ENCODE assay signal across 8 cellular contexts in the genomic region with DNA sequence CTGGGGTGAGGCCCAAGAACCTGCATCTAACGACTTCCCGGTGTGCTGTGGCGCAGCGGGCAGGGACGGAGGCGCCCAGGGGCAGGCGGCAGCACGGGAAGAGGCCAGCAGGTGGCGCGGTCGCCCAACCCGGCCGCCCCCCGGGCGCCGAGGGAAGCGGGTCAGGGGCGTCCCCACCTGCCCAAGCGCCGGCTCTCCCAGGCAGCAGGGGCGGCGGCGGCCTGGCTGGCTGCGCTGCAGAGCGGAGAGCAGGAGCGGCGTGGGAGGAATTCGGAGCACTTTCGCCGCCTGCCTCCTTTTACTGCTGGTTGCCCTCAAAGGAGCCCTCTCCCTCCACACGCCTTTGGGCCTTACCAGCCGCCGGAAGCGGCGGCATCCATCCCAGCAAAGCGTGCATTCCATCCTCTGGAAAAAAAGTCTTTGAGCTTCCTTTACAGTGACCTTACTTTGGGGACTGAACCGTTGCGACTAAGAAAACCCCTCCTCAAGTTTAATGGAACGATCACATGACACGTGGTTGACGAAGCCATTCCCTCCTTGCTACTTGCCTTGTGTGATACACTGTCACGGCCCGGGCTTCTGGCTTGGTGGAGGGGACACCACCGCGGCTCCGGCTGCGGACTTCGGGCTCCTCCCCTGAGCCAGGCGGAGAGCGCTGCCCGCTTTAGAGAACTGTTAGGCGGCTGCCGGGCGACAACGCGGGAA.
A peak's percentile ranks its signal among the peaks of the same experiment; 100 is the strongest.
DNase-seq lines count a peak whose midpoint lies in the region; ATAC-seq and TF ChIP-seq lines count a peak whose summit lies in the region.

No MANE protein-coding gene starts in this region.

- no peak for DNase-seq in BJ (ENCODE audit: low read depth)
- DNase-seq in HS-27A (ENCODE audit: low read depth) = peak; percentile 11
- no peak for DNase-seq in astrocyte of the cerebellum (ENCODE audit: low read depth)
- DNase-seq in NCI-H1105 (lab: John Stamatoyannopoulos, UW) = no peak

- in situ Hi-C loops in astrocyte of the cerebellum (cut with HindIII; ENCODE audit: low sequenced_read_pairs) = no loop called here

- TF ChIP-seq CTCF in BJ (IDR thresholded peaks at IDR 0.05; ENCODE audit: insufficient read depth, low read depth, low read length) = peak; percentile 66
- TF ChIP-seq CTCF in astrocyte of the cerebellum (IDR thresholded peaks at IDR 0.05; ENCODE audit: low read depth, low read length, missing control alignments) = peak; percentile 70

- H3K36me3 Mint-ChIP-seq in T-helper 1 cell treated with Interleukin-12 subunit alpha and Interleukin-12 subunit beta and Interleukin-4 antibody, amounts not matched to agents 30 μg/mL and 1 μg/mL, for 36 hours (ENCODE audit: low read depth) = no peaks in the 10 kb centered on the region

- no peak overlapping the region for H3K27ac ChIP-seq in iPS-18a (ENCODE audit: low read length)
- no peak overlapping the region for H3K27ac ChIP-seq in skeletal muscle tissue (ENCODE audit: low read depth, low read length)

- H3K4me3 ChIP-seq in BJ (ENCODE audit: low read depth, low read length) (peak overlapping the region; percentile 31), astrocyte of the cerebellum (ENCODE audit: low read depth, low read length) (peak overlapping the region; percentile 38), iPS-18a (ENCODE audit: low read length) (peak overlapping the region; percentile 74), skeletal muscle tissue (ENCODE audit: low read length in 3 of 3) (peak overlapping the region; percentile 57 to 72 (median 63))

- H3K36me3 ChIP-seq in BJ (ENCODE audit: control insufficient read depth, insufficient read depth, low read length) (no peaks in the 10 kb centered on the region), iPS-18a (ENCODE audit: control insufficient read depth, low read depth, low read length) (no peaks in the 10 kb centered on the region), skeletal muscle tissue (ENCODE audit: control insufficient read depth in 3 of 3, insufficient read depth in 3 of 3, low read length in 3 of 3) (no peaks in the 10 kb centered on the region)

- no peaks in the 10 kb centered on the region for H3K27me3 Mint-ChIP-seq in T-helper 1 cell treated with Interleukin-12 subunit alpha and Interleukin-12 subunit beta and Interleukin-4 antibody, amounts not matched to agents 30 μg/mL and 1 μg/mL, for 36 hours (ENCODE audit: low read depth)

- H3K9me3 ChIP-seq in iPS-18a (ENCODE audit: control insufficient read depth, low read depth, low read length) (no peaks in the 10 kb centered on the region), skeletal muscle tissue (ENCODE audit: control insufficient read depth in 3 of 3, low read length in 3 of 3) (no peaks in the 10 kb centered on the region)

- peak overlapping the region; percentile 77 for H3K27ac Mint-ChIP-seq in T-helper 1 cell treated with Interleukin-12 subunit alpha and Interleukin-12 subunit beta and Interleukin-4 antibody, amounts not matched to agents 30 μg/mL and 1 μg/mL, for 36 hours

- POLR2A ChIA-PET in BJ (lab: Charles Lee) = no interaction called here

- H3K27me3 ChIP-seq in BJ (ENCODE audit: control insufficient read depth, insufficient read depth, low read length) (no peaks in the 10 kb centered on the region), iPS-18a (ENCODE audit: control insufficient read depth, insufficient read depth, low read length) (peaks cover 53% of the 10 kb centered on the region), skeletal muscle tissue (ENCODE audit: control insufficient read depth in 3 of 3, insufficient read depth in 3 of 3, low read length in 3 of 3) (peaks cover 0 to 9% (median 7%) of the 10 kb centered on the region in 3 donors)

- ATAC-seq in GM19452 (IDR thresholded peaks at IDR 0.05; ENCODE audit: unreplicated experiment) = peak; percentile 71

- CTCF ChIA-PET in BJ (lab: Yijun Ruan, JAX) = interaction anchor here (0.6 to 3.7 kb wide), 17 partner anchors 9 to 643 kb away, joined by 3 to 28 read pairs (median 4); no protein-coding TSS in a partner anchor

- H3K4me1 ChIP-seq in iPS-18a (ENCODE audit: control insufficient read depth, low read depth, low read length) (peaks cover 4% of the 10 kb centered on the region), skeletal muscle tissue (ENCODE audit: control insufficient read depth in 3 of 3, insufficient read depth in 3 of 3, low read length in 3 of 3) (peaks cover 10 to 20% (median 14%) of the 10 kb centered on the region in 3 donors)

- H3K9ac ChIP-seq in iPS-18a (ENCODE audit: low read length) (peak overlapping the region; percentile 45), skeletal muscle tissue (ENCODE audit: low read depth in 1 of 3, low read length in 3 of 3) (peak overlapping the region in 2 of 3 donors; percentile 35 to 76)

- H3K9me3 Mint-ChIP-seq in T-helper 1 cell treated with Interleukin-12 subunit alpha and Interleukin-12 subunit beta and Interleukin-4 antibody, amounts not matched to agents 30 μg/mL and 1 μg/mL, for 36 hours = no peaks in the 10 kb centered on the region

- H3K4me1 Mint-ChIP-seq in T-helper 1 cell treated with Interleukin-12 subunit alpha and Interleukin-12 subunit beta and Interleukin-4 antibody, amounts not matched to agents 30 μg/mL and 1 μg/mL, for 36 hours (ENCODE audit: low read depth) = peaks cover 49% of the 10 kb centered on the region

- H3K4me3 Mint-ChIP-seq in T-helper 1 cell treated with Interleukin-12 subunit alpha and Interleukin-12 subunit beta and Interleukin-4 antibody, amounts not matched to agents 30 μg/mL and 1 μg/mL, for 36 hours = peak overlapping the region; percentile 43
